ENCODE assay signal across 8 cellular contexts in genomic region chr6:150068173-150068785, GRCh38. TPM values are rescaled to one million over a fixed set of nuclear protein-coding genes. Genes with fewer than 3 reads are reported as not detected.
DNase-seq lines count a peak whose midpoint lies in the region; ATAC-seq and TF ChIP-seq lines count a peak whose summit lies in the region.

No MANE protein-coding gene starts in this region.

- POLR2A ChIA-PET in BJ (lab: Charles Lee): no interaction called here

- ATAC-seq in GM21786 (IDR thresholded peaks at IDR 0.05; ENCODE audit: unreplicated experiment): no peak
- ATAC-seq in GM18870 (IDR thresholded peaks at IDR 0.05; ENCODE audit: unreplicated experiment): no peak
- no peak for ATAC-seq in HG03280 (IDR thresholded peaks at IDR 0.05; ENCODE audit: unreplicated experiment)

- no peak for DNase-seq in BJ (ENCODE audit: low read depth)
- DNase-seq in LNCaP clone FGC (ENCODE audit: low read depth): no peak
- DNase-seq in choroid plexus epithelial cell (ENCODE audit: low read depth): no peak
- no peak for DNase-seq in occipital lobe (lab: John Stamatoyannopoulos, UW)

- H3K4me3 ChIP-seq in BJ (ENCODE audit: low read depth, low read length) (peak overlapping the region; percentile 55), LNCaP clone FGC (ENCODE audit: low read depth, low read length) (peak overlapping the region; percentile 77), choroid plexus epithelial cell (ENCODE audit: low read depth, low read length) (peak overlapping the region; percentile 69), muscle layer of duodenum (ENCODE audit: low read depth in 1 of 2, low read length in 2 of 2) (peak overlapping the region; percentile 59 to 77)

- H3K9me3 ChIP-seq in muscle layer of duodenum (ENCODE audit: control insufficient read depth in 1 of 2, low read length in 2 of 2): no peaks in the 10 kb centered on the region

- CTCF ChIA-PET in BJ (lab: Yijun Ruan, JAX): interaction anchor here (0.6 to 5.3 kb wide), 8 partner anchors 10 to 591 kb away, joined by 3 to 29 read pairs (median 4); no protein-coding TSS in a partner anchor

- no peak overlapping the region for H3K27ac ChIP-seq in muscle layer of duodenum (ENCODE audit: low read length)

- no peak for TF ChIP-seq CTCF in BJ (IDR thresholded peaks at IDR 0.05; ENCODE audit: insufficient read depth, low read depth, low read length)
- TF ChIP-seq CTCF in LNCaP clone FGC (IDR thresholded peaks at IDR 0.05; ENCODE audit: control insufficient read depth, extremely low read depth, insufficient read depth): no peak
- no peak for TF ChIP-seq CTCF in choroid plexus epithelial cell (conservative IDR thresholded peaks at IDR 0.05; ENCODE audit: low read depth, low read length)

- H3K36me3 ChIP-seq in BJ (ENCODE audit: control insufficient read depth, insufficient read depth, low read length) (no peaks in the 10 kb centered on the region; the same call in 1 of the 2 replicates), muscle layer of duodenum (ENCODE audit: control insufficient read depth in 1 of 2, insufficient read depth in 2 of 2, low read length in 2 of 2) (no peaks in the 10 kb centered on the region)

- H3K27me3 ChIP-seq in BJ (ENCODE audit: control insufficient read depth, insufficient read depth, low read length) (no peaks in the 10 kb centered on the region), muscle layer of duodenum (ENCODE audit: low read depth, low read length) (no peaks in the 10 kb centered on the region)

- H3K4me1 ChIP-seq in muscle layer of duodenum (ENCODE audit: control insufficient read depth in 1 of 2, insufficient read depth in 2 of 2, low read length in 2 of 2): peaks cover 0 to 10% of the 10 kb centered on the region in 2 donors

RNA-seq across cellular contexts. Expression of gene ULBP3, which starts 0.6 kb away (rescaled TPM):
- polyA plus RNA-seq in BJ (2011; rRNA removed): 5.6 and 6.0 TPM in 2 replicates
- polyA minus RNA-seq in BJ (2011; rRNA and poly(A)+ RNA removed): 3.5 and 5.1 TPM in 2 replicates
- total RNA-seq in occipital lobe: 6.2 TPM

RNA-seq across cellular contexts. Expression of gene RAET1L, which starts 42.9 kb away (rescaled TPM):
- polyA plus RNA-seq in BJ (2011; rRNA removed): not detected in 2 replicates
- polyA minus RNA-seq in BJ (2011; rRNA and poly(A)+ RNA removed): not detected in 2 replicates
- total RNA-seq in occipital lobe: 0.62 TPM
